In the genomic region with DNA sequence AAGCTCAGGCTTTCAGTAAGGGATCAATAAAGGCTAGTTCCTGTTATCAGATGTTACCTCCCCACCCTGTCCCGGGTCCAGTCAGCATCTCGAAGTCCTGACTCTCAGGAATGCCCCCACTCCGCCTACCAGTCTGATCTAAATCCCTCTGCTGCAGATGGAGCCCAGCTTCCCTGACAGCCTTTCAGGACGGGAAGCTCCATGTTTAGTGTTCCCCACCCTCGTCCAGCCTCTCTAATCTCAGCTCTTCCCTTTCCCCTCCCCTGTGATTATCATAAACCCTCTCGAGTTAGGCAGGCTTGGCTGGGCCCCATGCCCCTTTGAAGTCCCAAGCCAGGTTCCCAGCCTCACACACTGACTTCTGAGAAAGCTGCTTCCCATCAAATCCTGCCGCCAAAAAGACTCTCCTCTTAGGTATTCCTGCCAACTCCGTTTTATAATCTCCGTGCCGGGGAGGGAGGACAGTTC, we compare ENCODE assay signal across 15 cellular contexts. TPM values are rescaled to one million over a fixed set of nuclear protein-coding genes. Genes with fewer than 3 reads are reported as not detected.
DNase-seq lines count a peak whose midpoint lies in the region; ATAC-seq and TF ChIP-seq lines count a peak whose summit lies in the region.
"Had no signal": no experiment of that assay in that cellular context is flagged by ENCODE, and none has a peak within 500 bp of the region (broad histone marks: within the 10 kb centered on the region; RNA-seq: fewer than 3 reads in every experiment).

No MANE protein-coding gene starts in this region.

- no peak overlapping the region for H2BK120ac ChIP-seq in H9 (ENCODE audit: low read depth, low read length, poor library complexity, severe bottlenecking)

- peak; percentile 47 for ATAC-seq in omental fat pad (ENCODE audit: low FRiP score)
- no peak for ATAC-seq in GM18520 (IDR thresholded peaks at IDR 0.05; ENCODE audit: unreplicated experiment)

- TF ChIP-seq CTCF in H9 (conservative IDR thresholded peaks at IDR 0.05) (no peak), fibroblast of lung (conservative IDR thresholded peaks at IDR 0.05 in 1 of 2, IDR thresholded peaks at IDR 0.05 in 1 of 2; ENCODE audit: low read depth in 1 of 2, low read length in 2 of 2) (no peak), omental fat pad (IDR thresholded peaks at IDR 0.05) (no peak)

- H3K4ac ChIP-seq in H9 (ENCODE audit: low read depth, low read length) = no peak overlapping the region

- H3K27ac ChIP-seq in H9 (ENCODE audit: insufficient read length, low read depth, low read length) (no peak overlapping the region), fibroblast of lung (ENCODE audit: insufficient read depth, low read length) (no peak overlapping the region)
- H3K27ac ChIP-seq: RWPE1 had no signal

- no peak overlapping the region for H2AFZ ChIP-seq in H9 (ENCODE audit: low read length)
- H2AFZ ChIP-seq in fibroblast of lung (ENCODE audit: low read length) = no peak overlapping the region

- peak overlapping the region in 2 of 3 experiments; percentile 4 to 83; a peak in 1 of 7 replicates for H3K27ac Mint-ChIP-seq in H9
- H3K27ac Mint-ChIP-seq: activated naive CD4-positive, alpha-beta T cell treated with anti-CD3 and anti-CD28 coated beads, Interleukin-2, amount 50 U/mL, for 24 hours had no signal

- H3K79me2 ChIP-seq in H9 (ENCODE audit: insufficient read depth, low read length) (no peaks in the 10 kb centered on the region), fibroblast of lung (ENCODE audit: control insufficient read depth, insufficient read depth, low read length) (no peaks in the 10 kb centered on the region)

- H3K14ac ChIP-seq in H9 (ENCODE audit: insufficient read depth, low read length) = no peak overlapping the region

- no CpG with 5 or more reads among the region's 10 CpGs for WGBS in H9 (ENCODE audit: extremely low coverage, insufficient read length, low lambda C conversion rate)

- H3K36me3 ChIP-seq in fibroblast of lung (ENCODE audit: control insufficient read depth, insufficient read depth, low read length) (no peaks in the 10 kb centered on the region), MG63 (no peaks in the 10 kb centered on the region)

- no peak overlapping the region for H2BK15ac ChIP-seq in H9 (ENCODE audit: low read depth, low read length)

- no peak overlapping the region for H2BK20ac ChIP-seq in H9 (ENCODE audit: low read depth, low read length, poor library complexity, severe bottlenecking)

- H3K27me3 Mint-ChIP-seq in H9 (ENCODE audit: low read depth) = peaks cover 43% of the 10 kb centered on the region

- H3T11ph ChIP-seq in H9 (ENCODE audit: low read length) = no peak overlapping the region

- no peak overlapping the region for H4K91ac ChIP-seq in H9 (ENCODE audit: insufficient read length, low read depth, low read length)

- no peak overlapping the region for H3K18ac ChIP-seq in H9 (ENCODE audit: insufficient read length, low read depth, low read length)

- no peaks in the 10 kb centered on the region for H3K23me2 ChIP-seq in H9 (ENCODE audit: insufficient read length, low read depth, low read length, poor library complexity, severe bottlenecking)

- no peak overlapping the region for H2BK5ac ChIP-seq in H9 (ENCODE audit: insufficient read length, low read length)

- H3K9me3 ChIP-seq in H9 (ENCODE audit: control insufficient read depth, low read depth, low read length) (no peaks in the 10 kb centered on the region), fibroblast of lung (ENCODE audit: control insufficient read depth, insufficient read depth, low read depth, low read length) (no peaks in the 10 kb centered on the region), MG63 (no peaks in the 10 kb centered on the region)

- peaks cover 30 to 34% of the 10 kb centered on the region in 2 experiments for H3K4me1 Mint-ChIP-seq in H9

- H3K79me1 ChIP-seq in H9 (ENCODE audit: insufficient read depth, low read depth, low read length, poor library complexity, severe bottlenecking) = no peaks in the 10 kb centered on the region

- H3K4me2 ChIP-seq in H9 (ENCODE audit: insufficient read depth, insufficient read length, low read length) (peak overlapping the region; percentile 3), fibroblast of lung (ENCODE audit: extremely low read depth, insufficient read depth, low read length) (peak overlapping the region; percentile 19)

- no peak overlapping the region for H2BK12ac ChIP-seq in H9 (ENCODE audit: insufficient read length, low read depth, low read length)

- H3K4me1 ChIP-seq in H9 (ENCODE audit: insufficient read depth, low read length) (peaks cover 17% of the 10 kb centered on the region), fibroblast of lung (ENCODE audit: control insufficient read depth, extremely low read depth, insufficient read depth, low read length) (no peaks in the 10 kb centered on the region)

- no peaks in the 10 kb centered on the region for H4K20me1 ChIP-seq in H9 (ENCODE audit: control insufficient read depth, insufficient read depth, insufficient read length)
- H4K20me1 ChIP-seq in fibroblast of lung (ENCODE audit: control insufficient read depth, extremely low read depth, insufficient read depth, low read length) = no peaks in the 10 kb centered on the region

- no peaks in the 10 kb centered on the region; the same call in 1 of the 2 replicates for H3K27me3 ChIP-seq in H9 (ENCODE audit: insufficient read depth, low read length)
- no peaks in the 10 kb centered on the region for H3K27me3 ChIP-seq in fibroblast of lung (ENCODE audit: control insufficient read depth, insufficient read depth, low read length)
- H3K27me3 ChIP-seq in MG63 = no peaks in the 10 kb centered on the region; the same call in 1 of the 2 replicates

- no peak overlapping the region for H2AK5ac ChIP-seq in H9 (ENCODE audit: insufficient read length, low read length)

- DNase-seq in H9 (no peak), NCI-H1105 treated with DMSO at 0.1 percent for 48 hours (lab: John Stamatoyannopoulos, UW) (peak; percentile 2), fibroblast of lung (ENCODE audit: low read depth in 2 of 2) (no peak), omental fat pad (ENCODE audit: low spot score) (no peak), NCI-H1092 (lab: John Stamatoyannopoulos, UW) (no peak), MG63 (no peak)
- DNase-seq: C1 segment of cervical spinal cord; effector CD4-positive, alpha-beta T cell; midbrain; NCI-H146; NCI-H510A treated with DMSO at 0.1 percent for 48 hours; T-helper 2 cell had no signal

- peak overlapping the region; percentile 22 to 67 for H3K4me3 Mint-ChIP-seq in H9
- H3K4me3 Mint-ChIP-seq: activated naive CD4-positive, alpha-beta T cell treated with anti-CD3 and anti-CD28 coated beads, Interleukin-2, amount 50 U/mL, for 24 hours had no signal

- no peak overlapping the region for H3K56ac ChIP-seq in H9 (ENCODE audit: insufficient read length, low read depth, low read length)

- no peak overlapping the region for H4K5ac ChIP-seq in H9 (ENCODE audit: insufficient read length, low read depth, low read length)

- no peak overlapping the region for H3K23ac ChIP-seq in H9 (ENCODE audit: insufficient read length, low read depth, low read length)

- no peak overlapping the region for H3K4me3 ChIP-seq in fibroblast of lung (replicated peaks in 1 of 4; ENCODE audit: control extremely low read depth in 1 of 4, insufficient read depth in 1 of 4, low read depth in 3 of 4, low read length in 4 of 4)
- H3K4me3 ChIP-seq in MG63 = no peak overlapping the region

- H3K36me3 Mint-ChIP-seq in H9 (ENCODE audit: insufficient read depth in 1 of 3, low read depth in 3 of 3) = peaks cover 0 to 1% (median 0%) of the 10 kb centered on the region in 3 experiments; a peak in 1 of 7 replicates
- H3K36me3 Mint-ChIP-seq: activated naive CD4-positive, alpha-beta T cell treated with anti-CD3 and anti-CD28 coated beads, Interleukin-2, amount 50 U/mL, for 24 hours had no signal

- no peak overlapping the region for H4K8ac ChIP-seq in H9 (replicated peaks; ENCODE audit: insufficient read length, low read depth, low read length)

- no peaks in the 10 kb centered on the region for H3K9me3 Mint-ChIP-seq in H9
- H3K9me3 Mint-ChIP-seq: activated naive CD4-positive, alpha-beta T cell treated with anti-CD3 and anti-CD28 coated beads, Interleukin-2, amount 50 U/mL, for 24 hours had no signal

- H3K9ac ChIP-seq in H9 (ENCODE audit: extremely low read depth, insufficient read length, low read length) (no peak overlapping the region), fibroblast of lung (ENCODE audit: insufficient read depth, low read length) (no peak overlapping the region)

RNA-seq across cellular contexts. Expression of a gene that starts 16.6 kb away (rescaled TPM):
- total RNA-seq in H9 (2021) (74.4 and 78.4 TPM in 2 replicates), fibroblast of lung (0.33 and 0.51 TPM in 2 replicates), omental fat pad (1 to 10 TPM in 1 of 4 donors, under 1 TPM in 1, not detected in 2; 0.37 to 1.3 TPM)
- 1.8 and 4.1 TPM in 2 replicates for polyA plus RNA-seq in fibroblast of lung
- 2.4 and 7.6 TPM in 2 replicates for polyA plus RNA-seq in fibroblast of lung (2012)
- polyA minus RNA-seq in fibroblast of lung (ENCODE audit: low replicate concordance) = 6.4 and 8.2 TPM in 2 replicates
- total RNA-seq in MG63 (2014; rRNA removed; shearing (Covaris generic); ENCODE audit: low replicate concordance) = 2.4 and 4.5 TPM in 2 replicates

Comparison
In these comparisons a context has a peak if more than half of its experiments do, and no peak if none do; other contexts are left out.
1. RNA of a gene that starts 16.6 kb away (total RNA-seq): 74.4 to 78.4 TPM in H9; 2.4 to 4.5 TPM in MG63, 0.37 to 1.3 TPM in omental fat pad and 0.33 to 0.51 TPM in fibroblast of lung; every median in the first group is over 10 times any median in the second.